ENCODE assay signal across 1 cellular context in genomic region chr7:47540053-47540386, GRCh38.
TF ChIP-seq lines count a peak whose summit lies in the region.

No MANE protein-coding gene starts in this region.

TF ChIP-seq in IMR-90, 13 proteins besides CTCF, POLR2A, EP300 and RAD21:
- TF ChIP-seq BHLHE40 (IDR thresholded peaks at IDR 0.05; ENCODE audit: low read depth, low read length) (no peak), CEBPB (IDR thresholded peaks at IDR 0.05; ENCODE audit: low read depth, low read length) (no peak), RCOR1 (IDR thresholded peaks at IDR 0.05; ENCODE audit: insufficient replicate concordance, low read length) (no peak), NFE2L2 (IDR thresholded peaks at IDR 0.05; ENCODE audit: low read depth, low read length) (no peak), MAFK (IDR thresholded peaks at IDR 0.05; ENCODE audit: low read depth, low read length) (no peak), MAZ (IDR thresholded peaks at IDR 0.05; ENCODE audit: borderline replicate concordance, low read depth, low read length) (no peak), RFX5 (IDR thresholded peaks at IDR 0.05; ENCODE audit: low read depth, low read length) (no peak), CHD1 (IDR thresholded peaks at IDR 0.05; ENCODE audit: low read depth, low read length) (no peak), ELK1 (IDR thresholded peaks at IDR 0.05; ENCODE audit: borderline replicate concordance, low read depth, low read length) (no peak), MXI1 (IDR thresholded peaks at IDR 0.05; ENCODE audit: borderline replicate concordance, low read depth, low read length) (no peak), FOS (IDR thresholded peaks at IDR 0.05; ENCODE audit: low read depth, low read length) (no peak), USF2 (IDR thresholded peaks at IDR 0.05; ENCODE audit: low read depth, low read length) (no peak), SMC3 (IDR thresholded peaks at IDR 0.05; ENCODE audit: low read depth, low read length) (no peak)
TF ChIP-seq in IMR-90: peak in this region for 0.
